12 cellular contexts compared by ENCODE assay signal in genomic region chr6:118739976-118740771, GRCh38.
A peak's percentile ranks its signal among the peaks of the same experiment; 100 is the strongest.
DNase-seq lines count a peak whose midpoint lies in the region; ATAC-seq and TF ChIP-seq lines count a peak whose summit lies in the region.
"Had no signal": no experiment of that assay in that cellular context is flagged by ENCODE, and none has a peak within 500 bp of the region (broad histone marks: within the 10 kb centered on the region; RNA-seq: fewer than 3 reads in every experiment).

No MANE protein-coding gene starts in this region.

- H3K4me1 ChIP-seq in SJCRH30, result peaks cover 21% of the 10 kb centered on the region
- H3K4me1 ChIP-seq in fibroblast of lung (ENCODE audit: control insufficient read depth, extremely low read depth, insufficient read depth, low read length), result peaks cover 3% of the 10 kb centered on the region
- H3K4me1 ChIP-seq in H9 (ENCODE audit: insufficient read depth, low read length), result peaks cover 4% of the 10 kb centered on the region; the same call in 1 of the 2 replicates

- H3K79me2 ChIP-seq in fibroblast of lung (ENCODE audit: control insufficient read depth, insufficient read depth, low read length) (no peaks in the 10 kb centered on the region), H9 (ENCODE audit: insufficient read depth, low read length) (no peaks in the 10 kb centered on the region)

- no peak overlapping the region for H3T11ph ChIP-seq in H9 (ENCODE audit: low read length)

- no peaks in the 10 kb centered on the region for H3K9me3 Mint-ChIP-seq in HFFc6
- H3K9me3 Mint-ChIP-seq in T-helper 2 cell treated with Interferon-gamma antibody and Interleukin-4, amounts not matched to agents 5 μg/mL and 100 μg/mL, for 36 hours, result no peaks in the 10 kb centered on the region
- H3K9me3 Mint-ChIP-seq in H9, result peaks cover 0 to 2% of the 10 kb centered on the region in 2 experiments; a peak in 1 of 5 replicates
- no peaks in the 10 kb centered on the region for H3K9me3 Mint-ChIP-seq in T-cell

- no peak overlapping the region for H3K4ac ChIP-seq in H9 (ENCODE audit: low read depth, low read length)

- H3K56ac ChIP-seq in H9 (ENCODE audit: insufficient read length, low read depth, low read length), result no peak overlapping the region

- no peak overlapping the region for H4K8ac ChIP-seq in H9 (replicated peaks; ENCODE audit: insufficient read length, low read depth, low read length)

- H3K36me3 ChIP-seq in SJCRH30, result no peaks in the 10 kb centered on the region
- no peaks in the 10 kb centered on the region for H3K36me3 ChIP-seq in fibroblast of lung (ENCODE audit: control insufficient read depth, insufficient read depth, low read length)
- H3K36me3 ChIP-seq: BLaER1 treated with 17β-estradiol and CSF1 and Interleukin-3, amounts not matched to agents 10 nM and 100 nM had no signal

- H4K91ac ChIP-seq in H9 (ENCODE audit: insufficient read length, low read depth, low read length), result no peak overlapping the region

- no peaks in the 10 kb centered on the region for H3K27me3 ChIP-seq in SJCRH30
- H3K27me3 ChIP-seq in fibroblast of lung (ENCODE audit: control insufficient read depth, insufficient read depth, low read length), result no peaks in the 10 kb centered on the region
- no peaks in the 10 kb centered on the region for H3K27me3 ChIP-seq in H9 (ENCODE audit: insufficient read depth, low read length)
- H3K27me3 ChIP-seq: BLaER1 treated with 17β-estradiol and CSF1 and Interleukin-3, amounts not matched to agents 10 nM and 100 nM had no signal

- H3K27ac ChIP-seq in SJCRH30 (peak overlapping the region; percentile 37; the same call in 1 of the 2 replicates), fibroblast of lung (ENCODE audit: insufficient read depth, low read length) (no peak overlapping the region), H9 (ENCODE audit: insufficient read length, low read depth, low read length) (no peak overlapping the region)
- H3K27ac ChIP-seq: BLaER1 treated with 17β-estradiol and CSF1 and Interleukin-3, amounts not matched to agents 10 nM and 100 nM had no signal

- H3K9ac ChIP-seq in fibroblast of lung (ENCODE audit: insufficient read depth, low read length), result no peak overlapping the region
- no peak overlapping the region for H3K9ac ChIP-seq in H9 (ENCODE audit: extremely low read depth, insufficient read length, low read length)
- H3K9ac ChIP-seq: BLaER1 treated with 17β-estradiol and CSF1 and Interleukin-3, amounts not matched to agents 10 nM and 100 nM had no signal

- H3K4me3 Mint-ChIP-seq in HFFc6 (no peak overlapping the region), H9 (no peak overlapping the region), T-cell (no peak overlapping the region)
- H3K4me3 Mint-ChIP-seq in T-helper 2 cell treated with Interferon-gamma antibody and Interleukin-4, amounts not matched to agents 5 μg/mL and 100 μg/mL, for 36 hours, result no peak overlapping the region
- H3K4me3 Mint-ChIP-seq: activated naive CD4-positive, alpha-beta T cell treated with anti-CD3 and anti-CD28 coated beads for 36 hours; WTC11 had no signal

- H3K27ac Mint-ChIP-seq in HFFc6 (no peak overlapping the region), H9 (no peak overlapping the region), T-cell (no peak overlapping the region)
- no peak overlapping the region for H3K27ac Mint-ChIP-seq in T-helper 2 cell treated with Interferon-gamma antibody and Interleukin-4, amounts not matched to agents 5 μg/mL and 100 μg/mL, for 36 hours
- H3K27ac Mint-ChIP-seq: activated naive CD4-positive, alpha-beta T cell treated with anti-CD3 and anti-CD28 coated beads for 36 hours; WTC11 had no signal

- WGBS in H9 (ENCODE audit: extremely low coverage, insufficient read length, low lambda C conversion rate), result 100% methylated on average over 1 of the region's 5 CpGs

- H3K79me1 ChIP-seq in H9 (ENCODE audit: insufficient read depth, low read depth, low read length, poor library complexity, severe bottlenecking), result no peaks in the 10 kb centered on the region

- H3K4me1 Mint-ChIP-seq in HFFc6 (ENCODE audit: low read depth) (peaks cover 22% of the 10 kb centered on the region), H9 (peaks cover under 1 to 11% of the 10 kb centered on the region in 2 experiments; a peak in 3 of 4 replicates), T-cell (peaks cover 12 to 21% (median 21%) of the 10 kb centered on the region in 3 donors)
- peaks cover 11% of the 10 kb centered on the region for H3K4me1 Mint-ChIP-seq in T-helper 2 cell treated with Interferon-gamma antibody and Interleukin-4, amounts not matched to agents 5 μg/mL and 100 μg/mL, for 36 hours (ENCODE audit: low read depth)

- no peak overlapping the region for H2BK20ac ChIP-seq in H9 (ENCODE audit: low read depth, low read length, poor library complexity, severe bottlenecking)

- no peak overlapping the region for H4K5ac ChIP-seq in H9 (ENCODE audit: insufficient read length, low read depth, low read length)

- H2BK120ac ChIP-seq in H9 (ENCODE audit: low read depth, low read length, poor library complexity, severe bottlenecking), result no peak overlapping the region

- no peak overlapping the region for H2AK5ac ChIP-seq in H9 (ENCODE audit: insufficient read length, low read length)

- H4K20me1 ChIP-seq in fibroblast of lung (ENCODE audit: control insufficient read depth, extremely low read depth, insufficient read depth, low read length) (no peaks in the 10 kb centered on the region), H9 (ENCODE audit: control insufficient read depth, insufficient read depth, insufficient read length) (no peaks in the 10 kb centered on the region)
- H4K20me1 ChIP-seq: BLaER1 treated with 17β-estradiol and CSF1 and Interleukin-3, amounts not matched to agents 10 nM and 100 nM had no signal

- H2BK15ac ChIP-seq in H9 (ENCODE audit: low read depth, low read length), result no peak overlapping the region

- no peak overlapping the region for H3K23ac ChIP-seq in H9 (ENCODE audit: insufficient read length, low read depth, low read length)

- no peak overlapping the region for H2BK5ac ChIP-seq in H9 (ENCODE audit: insufficient read length, low read length)

- ATAC-seq in GM21528 (IDR thresholded peaks at IDR 0.05; ENCODE audit: low FRiP score, unreplicated experiment) (no peak), T-cell (replicated peaks in 1 of 4) (no peak)
- ATAC-seq: esophagus mucosa, WTC11 had no signal

- CTCF ChIA-PET in T-cell (lab: Charles Lee), result interaction anchor here (0.6 to 0.7 kb wide), 4 partner anchors 9 to 138 kb away, joined by 3 read pairs; no protein-coding TSS in a partner anchor

- no peak overlapping the region; the same call in 1 of the 2 replicates for H3K4me3 ChIP-seq in SJCRH30
- H3K4me3 ChIP-seq in fibroblast of lung (replicated peaks in 1 of 4; ENCODE audit: control extremely low read depth in 1 of 4, insufficient read depth in 1 of 4, low read depth in 3 of 4, low read length in 4 of 4), result no peak overlapping the region
- H3K4me3 ChIP-seq: BLaER1 treated with 17β-estradiol and CSF1 and Interleukin-3, amounts not matched to agents 10 nM and 100 nM had no signal

- H2BK12ac ChIP-seq in H9 (ENCODE audit: insufficient read length, low read depth, low read length), result no peak overlapping the region

- H3K18ac ChIP-seq in H9 (ENCODE audit: insufficient read length, low read depth, low read length), result no peak overlapping the region

- H3K36me3 Mint-ChIP-seq in HFFc6 (ENCODE audit: low read depth) (no peaks in the 10 kb centered on the region), H9 (ENCODE audit: insufficient read depth in 1 of 3, low read depth in 3 of 3) (no peaks in the 10 kb centered on the region; a peak in 1 of 7 replicates), T-cell (no peaks in the 10 kb centered on the region)
- no peaks in the 10 kb centered on the region for H3K36me3 Mint-ChIP-seq in T-helper 2 cell treated with Interferon-gamma antibody and Interleukin-4, amounts not matched to agents 5 μg/mL and 100 μg/mL, for 36 hours (ENCODE audit: low read depth)
- H3K36me3 Mint-ChIP-seq: WTC11 had no signal

- H2AFZ ChIP-seq in fibroblast of lung (ENCODE audit: low read length) (no peak overlapping the region), H9 (ENCODE audit: low read length) (no peak overlapping the region)

- H3K23me2 ChIP-seq in H9 (ENCODE audit: insufficient read length, low read depth, low read length, poor library complexity, severe bottlenecking), result no peaks in the 10 kb centered on the region

- no peak overlapping the region for H3K14ac ChIP-seq in H9 (ENCODE audit: insufficient read depth, low read length)

- peak; percentile 97 for DNase-seq in DMS79 treated with DMSO at 0.1 percent for 48 hours (lab: John Stamatoyannopoulos, UW)
- peak; percentile 26 for DNase-seq in HFFc6
- peak; percentile 49 to 85 for DNase-seq in SJCRH30
- DNase-seq in fibroblast of lung (ENCODE audit: low read depth in 2 of 2), result peak; percentile 42 to 72
- DNase-seq in T-helper 2 cell treated with Interferon-gamma antibody and Interleukin-4, amounts not matched to agents 5 μg/mL and 100 μg/mL, for 36 hours (ENCODE audit: low spot score), result no peak
- no peak for DNase-seq in H9
- no peak for DNase-seq in T-cell
- DNase-seq: activated naive CD4-positive, alpha-beta T cell treated with anti-CD3 and anti-CD28 coated beads for 36 hours had no signal

- no peak for TF ChIP-seq CTCF in HFFc6 (IDR thresholded peaks at IDR 0.05)
- no peak for TF ChIP-seq CTCF in fibroblast of lung (conservative IDR thresholded peaks at IDR 0.05 in 1 of 2, IDR thresholded peaks at IDR 0.05 in 1 of 2; ENCODE audit: low read depth in 1 of 2, low read length in 2 of 2)
- TF ChIP-seq CTCF in H9 (conservative IDR thresholded peaks at IDR 0.05), result no peak

- H3K27me3 Mint-ChIP-seq in HFFc6 (ENCODE audit: insufficient read depth) (peaks cover 10% of the 10 kb centered on the region), H9 (ENCODE audit: low read depth) (no peaks in the 10 kb centered on the region), T-cell (no peaks in the 10 kb centered on the region)
- H3K27me3 Mint-ChIP-seq in T-helper 2 cell treated with Interferon-gamma antibody and Interleukin-4, amounts not matched to agents 5 μg/mL and 100 μg/mL, for 36 hours (ENCODE audit: low read depth), result peaks cover 3% of the 10 kb centered on the region

- H3K4me2 ChIP-seq in fibroblast of lung (ENCODE audit: extremely low read depth, insufficient read depth, low read length), result no peak overlapping the region
- H3K4me2 ChIP-seq in H9 (ENCODE audit: insufficient read depth, insufficient read length, low read length), result no peak overlapping the region

- POLR2A ChIA-PET in T-cell (lab: Charles Lee), result interaction anchor here (0.7 to 0.8 kb wide), 3 partner anchors 82 to 528 kb away, joined by 4 to 5 read pairs (median 5); no protein-coding TSS in a partner anchor

- H3K9me3 ChIP-seq in SJCRH30 (replicated peaks) (no peaks in the 10 kb centered on the region), fibroblast of lung (ENCODE audit: control insufficient read depth, insufficient read depth, low read depth, low read length) (no peaks in the 10 kb centered on the region), H9 (ENCODE audit: control insufficient read depth, low read depth, low read length) (no peaks in the 10 kb centered on the region)
- H3K9me3 ChIP-seq: BLaER1 treated with 17β-estradiol and CSF1 and Interleukin-3, amounts not matched to agents 10 nM and 100 nM had no signal

Comparison
In these comparisons a context has a peak if more than half of its experiments do, and no peak if none do; other contexts are left out.
1. DNase-seq: peak in DMS79 treated with DMSO at 0.1 percent for 48 hours (single experiment), HFFc6 (single experiment), SJCRH30 (2 of 2) and fibroblast of lung (2 of 2); none in T-helper 2 cell treated with Interferon-gamma antibody and Interleukin-4, amounts not matched to agents 5 μg/mL and 100 μg/mL, for 36 hours (single experiment), H9 (single experiment) and T-cell (0 of 34).